8 cellular contexts compared by ENCODE assay signal in the genomic region with DNA sequence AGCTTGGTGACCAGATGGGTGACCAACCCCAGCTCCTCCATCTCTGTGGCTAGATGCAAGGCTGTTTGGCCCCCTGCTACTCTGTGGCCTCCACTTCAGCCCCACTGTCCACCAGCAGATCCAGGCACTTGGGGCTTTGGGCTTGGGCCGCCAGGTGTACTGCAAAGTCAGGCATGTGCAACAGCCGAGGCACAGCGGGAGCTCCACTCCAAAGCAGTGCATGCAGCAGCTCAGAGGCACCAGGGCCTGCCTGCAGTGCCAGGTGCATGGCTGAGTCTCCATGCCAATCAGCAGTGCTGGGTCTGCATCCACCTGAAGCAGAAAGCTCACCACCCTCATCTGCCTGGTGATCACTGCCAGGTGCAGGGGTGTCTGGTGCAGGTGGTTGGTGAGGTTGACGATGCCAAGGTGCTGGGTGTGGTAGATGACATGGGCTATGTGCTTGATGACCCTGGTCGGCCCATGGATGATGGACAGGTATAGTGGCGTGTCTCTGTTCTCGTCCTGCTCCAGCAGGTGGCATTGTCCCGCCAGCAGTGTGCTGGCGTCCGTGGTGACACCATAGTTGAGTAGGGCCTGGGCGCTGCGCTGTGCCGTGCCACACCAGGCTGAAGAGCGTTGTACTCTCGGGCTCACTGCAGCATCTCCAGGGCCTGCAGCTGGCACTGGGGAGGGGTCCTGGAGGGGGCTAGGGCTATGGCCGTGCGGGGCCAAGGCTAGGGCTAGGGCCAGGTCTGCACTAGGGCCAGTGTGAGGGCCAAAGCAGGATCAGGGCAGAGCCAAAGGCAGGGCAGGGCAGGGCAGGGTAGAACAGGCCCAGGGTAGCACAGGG.
DNase-seq lines count a peak whose midpoint lies in the region; ATAC-seq and TF ChIP-seq lines count a peak whose summit lies in the region.

No MANE protein-coding gene starts in this region.

- CTCF ChIA-PET in HEK293T (lab: Yijun Ruan, JAX): interaction anchor here (0.7 to 0.9 kb wide), 2 partner anchors 11 to 144 kb away, joined by 4 read pairs; no protein-coding TSS in a partner anchor

- no peak for ATAC-seq in HG03097 (IDR thresholded peaks at IDR 0.05; ENCODE audit: low FRiP score, unreplicated experiment)

- DNase-seq in DMS153 (lab: John Stamatoyannopoulos, UW) (peak; percentile 23), HEK293T (ENCODE audit: extremely low spot score) (peak; percentile 10), OCI-M1 (lab: John Stamatoyannopoulos, UW) (peak; percentile 55), iPS-NIHi11 (ENCODE audit: low spot score) (peak; percentile 80), hepatic stellate cell (ENCODE audit: low spot score) (no peak)
- DNase-seq in stimulated activated CD4-positive, alpha-beta T cell treated with anti-CD3 and anti-CD28 coated beads, Interleukin-12 subunit alpha, Interleukin-12 subunit beta, amount 100 ng/mL, for 4 hours: no peak
- DNase-seq in NK-92 treated with Interleukin-12 subunit alpha and Interleukin-12 subunit beta, amount 100 ng/mL, for 24 hours (lab: John Stamatoyannopoulos, UW): no peak

- POLR2A ChIA-PET in HEK293T (lab: Yijun Ruan, JAX): no interaction called here

TF ChIP-seq in HEK293T, 16 proteins besides CTCF, POLR2A, EP300 and RAD21:
- TF ChIP-seq TARDBP (IDR thresholded peaks at IDR 0.05): no peak
- no peak for TF ChIP-seq BHLHE40 (IDR thresholded peaks at IDR 0.05; ENCODE audit: borderline replicate concordance)
- TF ChIP-seq, protein P1, sequence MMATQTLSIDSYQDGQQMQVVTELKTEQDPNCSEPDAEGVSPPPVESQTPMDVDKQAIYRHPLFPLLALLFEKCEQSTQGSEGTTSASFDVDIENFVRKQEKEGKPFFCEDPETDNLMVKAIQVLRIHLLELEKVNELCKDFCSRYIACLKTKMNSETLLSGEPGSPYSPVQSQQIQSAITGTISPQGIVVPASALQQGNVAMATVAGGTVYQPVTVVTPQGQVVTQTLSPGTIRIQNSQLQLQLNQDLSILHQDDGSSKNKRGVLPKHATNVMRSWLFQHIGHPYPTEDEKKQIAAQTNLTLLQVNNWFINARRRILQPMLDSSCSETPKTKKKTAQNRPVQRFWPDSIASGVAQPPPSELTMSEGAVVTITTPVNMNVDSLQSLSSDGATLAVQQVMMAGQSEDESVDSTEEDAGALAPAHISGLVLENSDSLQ (IDR thresholded peaks at IDR 0.05): peak; percentile 85
- TF ChIP-seq FOXK2 (IDR thresholded peaks at IDR 0.05): no peak
- no peak for TF ChIP-seq ELF4 (IDR thresholded peaks at IDR 0.05)
- no peak for TF ChIP-seq ARNT (IDR thresholded peaks at IDR 0.05)

Comparison
In these comparisons a context has a peak if more than half of its experiments do, and no peak if none do; other contexts are left out.
1. DNase-seq: peak in DMS153 (single experiment), HEK293T (single experiment), OCI-M1 (single experiment) and iPS-NIHi11 (single experiment); none in stimulated activated CD4-positive, alpha-beta T cell treated with anti-CD3 and anti-CD28 coated beads, Interleukin-12 subunit alpha, Interleukin-12 subunit beta, amount 100 ng/mL, for 4 hours (single experiment), NK-92 treated with Interleukin-12 subunit alpha and Interleukin-12 subunit beta, amount 100 ng/mL, for 24 hours (single experiment) and hepatic stellate cell (single experiment).